In the genomic region with DNA sequence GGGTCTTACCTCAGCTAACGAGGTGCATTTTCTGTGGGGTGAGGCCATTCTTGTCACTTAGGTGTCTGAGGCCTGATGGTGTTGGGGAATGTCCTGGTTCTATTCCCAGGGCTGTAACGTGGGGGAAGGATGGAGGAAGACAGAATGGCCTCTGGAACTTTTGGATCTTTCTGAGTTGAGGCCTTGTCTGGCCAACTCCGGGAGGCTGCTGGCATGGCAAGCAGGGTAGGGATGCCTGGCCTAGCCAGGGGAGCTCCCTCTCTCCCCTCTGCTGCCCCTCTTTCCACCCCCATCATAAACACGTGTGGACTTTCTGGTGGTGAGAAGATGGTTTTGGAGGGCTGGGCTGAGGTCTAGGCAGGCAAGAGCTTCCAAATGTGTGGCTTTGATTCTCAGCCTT, we compare ENCODE assay signal across 19 cellular contexts. TPM values are rescaled to one million over a fixed set of nuclear protein-coding genes. Genes with fewer than 3 reads are reported as not detected.
DNase-seq lines count a peak whose midpoint lies in the region; TF ChIP-seq lines count a peak whose summit lies in the region.
"Had no signal": no experiment of that assay in that cellular context is flagged by ENCODE, and none has a peak within 500 bp of the region (broad histone marks: within the 10 kb centered on the region; RNA-seq: fewer than 3 reads in every experiment).

No MANE protein-coding gene starts in this region.

- intact Hi-C loops in thyroid gland (cut with DNase I) (no loop called here), spleen (cut with DNase I; ENCODE audit: low total_unique reads) (no loop called here)

- H3K9ac ChIP-seq in endodermal cell (ENCODE audit: extremely low read depth, low read length, poor library complexity, severe bottlenecking): no peak overlapping the region

- H3K9me3 ChIP-seq in endodermal cell (ENCODE audit: control insufficient read depth, low read length): no peaks in the 10 kb centered on the region
- no peaks in the 10 kb centered on the region for H3K9me3 ChIP-seq in thyroid gland
- no peaks in the 10 kb centered on the region for H3K9me3 ChIP-seq in spleen

- H3K4me3 ChIP-seq in endodermal cell (ENCODE audit: low read length): no peak overlapping the region
- no peak overlapping the region for H3K4me3 ChIP-seq in thyroid gland (replicated peaks in 1 of 3)
- H3K4me3 ChIP-seq in spleen: no peak overlapping the region
- H3K4me3 ChIP-seq: GM23338 had no signal

- H3K27ac ChIP-seq in VCaP (peak overlapping the region; percentile 66), endodermal cell (ENCODE audit: low read depth, low read length) (peak overlapping the region; percentile 96), thyroid gland (peak overlapping the region; percentile 62 to 97 (median 97)), spleen (peak overlapping the region in 4 of 8 donors; percentile 5 to 33 (median 24))

- peaks cover 56% of the 10 kb centered on the region for H3K27me3 Mint-ChIP-seq in endodermal cell (ENCODE audit: insufficient read depth)
- peaks cover 3% of the 10 kb centered on the region for H3K27me3 Mint-ChIP-seq in nephron progenitor cell (ENCODE audit: low read depth, poor library complexity)
- peaks cover 22% of the 10 kb centered on the region for H3K27me3 Mint-ChIP-seq in chondrocyte (ENCODE audit: low read depth)

- H3K27me3 ChIP-seq in endodermal cell (ENCODE audit: control insufficient read depth, insufficient read depth, low read length, poor library complexity, severe bottlenecking): peaks cover 5% of the 10 kb centered on the region
- no peaks in the 10 kb centered on the region for H3K27me3 ChIP-seq in thyroid gland
- no peaks in the 10 kb centered on the region for H3K27me3 ChIP-seq in spleen (replicated peaks in 1 of 7)

- H3K4me3 Mint-ChIP-seq in endodermal cell (no peak overlapping the region), nephron progenitor cell (no peak overlapping the region), chondrocyte (ENCODE audit: unreplicated experiment) (no peak overlapping the region)
- H3K4me3 Mint-ChIP-seq: activated CD4-positive, alpha-beta T cell treated with anti-CD3 and anti-CD28 coated beads, Interleukin-2, amount 10 ng/mL, durations not matched to agents 7 days and 5 days; B cell; GM23338; nephron had no signal

- H3K9me3 Mint-ChIP-seq in endodermal cell (peaks cover 1% of the 10 kb centered on the region), nephron progenitor cell (peaks cover 9% of the 10 kb centered on the region), chondrocyte (ENCODE audit: low read depth) (no peaks in the 10 kb centered on the region)
- H3K9me3 Mint-ChIP-seq: activated CD4-positive, alpha-beta T cell treated with anti-CD3 and anti-CD28 coated beads, Interleukin-2, amount 10 ng/mL, durations not matched to agents 7 days and 5 days; GM23338; nephron had no signal

- H3K36me3 Mint-ChIP-seq in endodermal cell (ENCODE audit: low read depth): no peaks in the 10 kb centered on the region
- peaks cover 10% of the 10 kb centered on the region for H3K36me3 Mint-ChIP-seq in nephron progenitor cell (ENCODE audit: low read depth)
- H3K36me3 Mint-ChIP-seq in chondrocyte (ENCODE audit: low read depth): peaks cover 32% of the 10 kb centered on the region

- H3K36me3 ChIP-seq in endodermal cell (ENCODE audit: control insufficient read depth, insufficient read depth, low read length) (no peaks in the 10 kb centered on the region), thyroid gland (peaks cover 0 to 5% of the 10 kb centered on the region in 2 donors), spleen (peaks cover 0 to 49% (median 0%) of the 10 kb centered on the region in 6 donors)

- peaks cover 20% of the 10 kb centered on the region for H3K4me1 Mint-ChIP-seq in endodermal cell
- H3K4me1 Mint-ChIP-seq in nephron progenitor cell: peaks cover 86% of the 10 kb centered on the region
- H3K4me1 Mint-ChIP-seq in chondrocyte (ENCODE audit: low read depth): peaks cover 59% of the 10 kb centered on the region
- H3K4me1 Mint-ChIP-seq: B cell had no signal

- H3K27ac Mint-ChIP-seq in endodermal cell (no peak overlapping the region), nephron progenitor cell (peak overlapping the region; percentile 99), chondrocyte (ENCODE audit: unreplicated experiment) (no peak overlapping the region)
- H3K27ac Mint-ChIP-seq: activated CD4-positive, alpha-beta T cell treated with anti-CD3 and anti-CD28 coated beads, Interleukin-2, amount 10 ng/mL, durations not matched to agents 7 days and 5 days; B cell; GM23338 had no signal

- TF ChIP-seq CTCF in VCaP (conservative IDR thresholded peaks at IDR 0.05): no peak
- no peak for TF ChIP-seq CTCF in endodermal cell (conservative IDR thresholded peaks at IDR 0.05)
- TF ChIP-seq CTCF in nephron progenitor cell (IDR thresholded peaks at IDR 0.05): no peak
- no peak for TF ChIP-seq CTCF in thyroid gland (IDR thresholded peaks at IDR 0.05)
- no peak for TF ChIP-seq CTCF in chondrocyte (IDR thresholded peaks at IDR 0.05)
- no peak for TF ChIP-seq CTCF in spleen (IDR thresholded peaks at IDR 0.05 in 8 of 11, conservative IDR thresholded peaks at IDR 0.05 in 3 of 11)

- H3K4me1 ChIP-seq in endodermal cell (ENCODE audit: control insufficient read depth, insufficient read depth, low read length) (no peaks in the 10 kb centered on the region), thyroid gland (peaks cover 90 to 95% of the 10 kb centered on the region in 2 donors), spleen (peaks cover 12 to 96% (median 61%) of the 10 kb centered on the region in 6 donors)

- 91 to 100% methylated on average over 1 to 3 of the region's 4 CpGs for WGBS in endodermal cell (ENCODE audit: insufficient coverage in 1 of 2, insufficient read length in 1 of 2), 2 experiments
- 74 to 86% methylated on average over 4 of the region's 4 CpGs for WGBS in thyroid gland, 2 donors
- WGBS in spleen, 5 donors: 74 to 89% (median 79%) methylated on average over 4 of the region's 4 CpGs

- no peak for DNase-seq in endodermal cell
- no peak for DNase-seq in nephron progenitor cell
- DNase-seq in thyroid gland: no peak
- no peak for DNase-seq in chondrocyte (ENCODE audit: low spot score)
- no peak for DNase-seq in MV-4-11 (lab: John Stamatoyannopoulos, UW)
- no peak for DNase-seq in spleen
- no peak for DNase-seq in COR-L47 (lab: John Stamatoyannopoulos, UW)
- DNase-seq: activated CD4-positive, alpha-beta T cell treated with anti-CD3 and anti-CD28 coated beads, Interleukin-2, amount 10 ng/mL, durations not matched to agents 7 days and 5 days; Kasumi-1; mesenchymal stem cell; NCI-H1417; NCI-H774; OCI-M1; SIG-M5; T-helper 1 cell had no signal

- TF ChIP-seq POLR2A in thyroid gland (IDR thresholded peaks at IDR 0.05): no peak
- TF ChIP-seq POLR2A in spleen (IDR thresholded peaks at IDR 0.05): no peak

RNA-seq across cellular contexts. Expression of a gene that starts 30.7 kb away (rescaled TPM):
- total RNA-seq in endodermal cell: 1 to 10 TPM; 4.1 to 5.8 TPM
- polyA plus RNA-seq in endodermal cell (2013, experiment 1 of 2): 16.5 TPM
- polyA plus RNA-seq in endodermal cell (2013, experiment 2 of 2): 16.8 TPM
- total RNA-seq in thyroid gland: 100 to 1,000 TPM; 157 to 385 (median 177) TPM
- 18.5 to 22.0 TPM (median 21.9 TPM) in 3 replicates for total RNA-seq in chondrocyte
- 10 to 100 TPM in 6 of 7 donors, 1 to 10 TPM in 1; 8.4 to 85.6 (median 81.9) TPM for total RNA-seq in spleen
- 1 to 10 TPM; 1.5 to 9.2 (median 2.8) TPM for polyA plus RNA-seq in spleen
